Comparison of ENCODE assay signal across 8 cellular contexts in the genomic region with DNA sequence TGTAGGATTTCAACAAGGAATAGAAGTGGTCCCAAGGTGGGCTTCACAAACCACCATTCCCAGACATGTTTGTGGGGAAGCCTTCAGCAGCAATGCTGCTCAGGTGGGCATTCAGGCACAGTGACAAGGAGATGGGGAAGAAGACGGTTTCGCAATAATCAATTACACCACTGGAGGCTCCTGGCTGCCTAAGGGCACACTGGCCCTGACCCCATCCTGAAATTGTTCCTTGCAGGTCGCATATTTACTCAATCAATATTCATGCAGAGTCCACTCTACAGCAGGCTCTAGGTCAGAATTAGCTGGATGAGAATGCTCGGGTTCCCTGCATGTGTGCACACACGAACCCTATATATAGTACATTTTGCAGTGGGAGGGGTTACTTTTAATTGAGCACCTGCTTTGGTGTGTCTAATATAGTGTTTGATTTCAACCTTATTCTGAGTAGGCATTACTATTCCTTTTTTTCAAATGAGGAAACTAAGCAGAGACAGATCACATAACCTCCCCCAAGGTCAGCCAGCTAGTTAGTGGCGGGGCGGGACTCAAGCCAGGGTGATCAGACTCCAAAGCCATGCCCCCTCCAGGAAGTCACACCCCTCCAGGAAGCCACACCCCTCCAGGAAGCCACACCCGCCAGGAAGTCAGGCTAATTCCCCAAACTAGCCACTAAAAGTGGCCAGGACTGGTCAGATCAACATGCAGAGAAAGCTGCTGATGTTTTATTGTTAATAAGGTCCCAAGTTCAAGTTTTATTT.
A peak's percentile ranks its signal among the peaks of the same experiment; 100 is the strongest.
DNase-seq lines count a peak whose midpoint lies in the region; ATAC-seq lines count a peak whose summit lies in the region.

No MANE protein-coding gene starts in this region.

- peak overlapping the region; percentile 14 for H3K27ac Mint-ChIP-seq in activated T-cell treated with anti-CD3 and anti-CD28 coated beads, Interleukin-2, amount 50 U/mL, for 72 hours
- H3K27ac Mint-ChIP-seq in stimulated activated memory B cell treated with anti-CD40 and anti-IgM and Interleukin-4, amounts not matched to agents 10 μg/mL and 1 μg/mL and 100 μg/mL, for 72 hours = no peak overlapping the region

- peaks cover 0 to 5% of the 10 kb centered on the region in 2 donors for H3K36me3 Mint-ChIP-seq in activated T-cell treated with anti-CD3 and anti-CD28 coated beads, Interleukin-2, amount 50 U/mL, for 72 hours (ENCODE audit: insufficient read depth in 2 of 2)
- H3K36me3 Mint-ChIP-seq in stimulated activated memory B cell treated with anti-CD40 and anti-IgM and Interleukin-4, amounts not matched to agents 10 μg/mL and 1 μg/mL and 100 μg/mL, for 72 hours = peaks cover 28% of the 10 kb centered on the region

- no peaks in the 10 kb centered on the region for H3K27me3 Mint-ChIP-seq in activated T-cell treated with anti-CD3 and anti-CD28 coated beads, Interleukin-2, amount 50 U/mL, for 72 hours (ENCODE audit: low read depth)
- H3K27me3 Mint-ChIP-seq in stimulated activated memory B cell treated with anti-CD40 and anti-IgM and Interleukin-4, amounts not matched to agents 10 μg/mL and 1 μg/mL and 100 μg/mL, for 72 hours = no peaks in the 10 kb centered on the region

- H3K9me3 Mint-ChIP-seq in activated T-cell treated with anti-CD3 and anti-CD28 coated beads, Interleukin-2, amount 50 U/mL, for 72 hours = no peaks in the 10 kb centered on the region
- peaks cover 2% of the 10 kb centered on the region for H3K9me3 Mint-ChIP-seq in stimulated activated memory B cell treated with anti-CD40 and anti-IgM and Interleukin-4, amounts not matched to agents 10 μg/mL and 1 μg/mL and 100 μg/mL, for 72 hours

- peak; percentile 26 for DNase-seq in NCI-H748 (lab: John Stamatoyannopoulos, UW; ENCODE audit: unreplicated experiment)
- DNase-seq in NCI-H748 treated with DMSO at 0.1 percent for 48 hours (lab: John Stamatoyannopoulos, UW) = no peak
- peak; percentile 50 for DNase-seq in NCI-H2029 treated with DMSO at 0.1 percent for 48 hours (lab: John Stamatoyannopoulos, UW)
- peak; percentile 7 to 47 for DNase-seq in activated T-cell treated with anti-CD3 and anti-CD28 coated beads, Interleukin-2, amount 50 U/mL, for 72 hours
- DNase-seq in iPS-NIHi11 (ENCODE audit: low spot score) = peak; percentile 88
- no peak for DNase-seq in NCI-H524 treated with DMSO at 0.1 percent for 48 hours (lab: John Stamatoyannopoulos, UW)
- DNase-seq in NCI-H2171 (lab: John Stamatoyannopoulos, UW) = no peak

- peaks cover 36% of the 10 kb centered on the region for H3K4me1 Mint-ChIP-seq in activated T-cell treated with anti-CD3 and anti-CD28 coated beads, Interleukin-2, amount 50 U/mL, for 72 hours (ENCODE audit: low read depth)
- H3K4me1 Mint-ChIP-seq in stimulated activated memory B cell treated with anti-CD40 and anti-IgM and Interleukin-4, amounts not matched to agents 10 μg/mL and 1 μg/mL and 100 μg/mL, for 72 hours = peaks cover 16% of the 10 kb centered on the region

- peak; percentile 32 to 64 for ATAC-seq in activated T-cell treated with anti-CD3 and anti-CD28 coated beads, Interleukin-2, amount 50 U/mL, for 72 hours (replicated peaks in 1 of 2)
- ATAC-seq in stimulated activated memory B cell treated with anti-CD40 and anti-IgM and Interleukin-4, amounts not matched to agents 10 μg/mL and 1 μg/mL and 100 μg/mL, for 72 hours = peak; percentile 81

- no peak overlapping the region for H3K4me3 Mint-ChIP-seq in activated T-cell treated with anti-CD3 and anti-CD28 coated beads, Interleukin-2, amount 50 U/mL, for 72 hours
- no peak overlapping the region for H3K4me3 Mint-ChIP-seq in stimulated activated memory B cell treated with anti-CD40 and anti-IgM and Interleukin-4, amounts not matched to agents 10 μg/mL and 1 μg/mL and 100 μg/mL, for 72 hours

Comparison
In these comparisons a context has a peak if more than half of its experiments do, and no peak if none do; other contexts are left out.
1. DNase-seq: peak in NCI-H748 (single experiment), NCI-H2029 treated with DMSO at 0.1 percent for 48 hours (single experiment), activated T-cell treated with anti-CD3 and anti-CD28 coated beads, Interleukin-2, amount 50 U/mL, for 72 hours (2 of 2) and iPS-NIHi11 (single experiment); none in NCI-H748 treated with DMSO at 0.1 percent for 48 hours (single experiment), NCI-H524 treated with DMSO at 0.1 percent for 48 hours (single experiment) and NCI-H2171 (single experiment).